ENCODE assay signal across 22 cellular contexts in genomic region chr1:4590766-4591165, GRCh38.
"Had no signal": no experiment of that assay in that cellular context is flagged by ENCODE, and none has a peak within 500 bp of the region (broad histone marks: within the 10 kb centered on the region; RNA-seq: fewer than 3 reads in every experiment).

No MANE protein-coding gene starts in this region.

- H3K4me1 ChIP-seq: esophagus muscularis mucosa, foreskin keratinocyte, gastroesophageal sphincter, parathyroid adenoma, sigmoid colon, stomach, testis, tibial nerve, upper lobe of left lung had no signal

- H3K4me3 ChIP-seq: esophagus muscularis mucosa, gastroesophageal sphincter, heart left ventricle, hepatocyte, lung, mucosa of descending colon, sigmoid colon, stomach, testis, tibial nerve, upper lobe of left lung had no signal

- H3K9me3 ChIP-seq: esophagus muscularis mucosa, gastroesophageal sphincter, heart left ventricle, mucosa of descending colon, neutrophil, sigmoid colon, stomach, testis, tibial nerve, upper lobe of left lung had no signal

- H3K36me3 ChIP-seq: esophagus muscularis mucosa, gastroesophageal sphincter, heart left ventricle, neutrophil, sigmoid colon, stomach, tibial nerve, upper lobe of left lung had no signal

- H3K27me3 ChIP-seq: foreskin keratinocyte, hepatocyte, testis, tibial nerve, upper lobe of left lung had no signal

- H3K4me2 ChIP-seq: hepatocyte had no signal

- H2AFZ ChIP-seq: hepatocyte, parathyroid adenoma had no signal

- DNase-seq: effector memory CD4-positive, alpha-beta T cell; foreskin keratinocyte; heart left ventricle; left colon; mucosa of descending colon; naive B cell; sigmoid colon; stimulated activated CD4-positive, alpha-beta T cell treated with anti-CD3 and anti-CD28 coated beads, Interleukin-2, amount 100 ng/mL, for 24 hours; stimulated activated CD4-positive, alpha-beta T cell treated with anti-CD3 and anti-CD28 coated beads, Interleukin-4, amount 100 ng/mL, for 24 hours; stimulated activated naive CD4-positive, alpha-beta T cell treated with Interleukin-2 at 50 U/mL for 16 hours; stomach; testis; upper lobe of left lung had no signal

- H3K9ac ChIP-seq: parathyroid adenoma had no signal

- H3K27ac ChIP-seq: esophagus muscularis mucosa, foreskin keratinocyte, gastroesophageal sphincter, heart left ventricle, hepatocyte, neutrophil, parathyroid adenoma, sigmoid colon, stomach, testis, tibial nerve, upper lobe of left lung had no signal

- ATAC-seq: foreskin keratinocyte; gastroesophageal sphincter; heart left ventricle; left colon; mucosa of descending colon; natural killer cell treated with Interleukin-12 subunit alpha and Interleukin-12 subunit beta and Interleukin-15 and Interleukin-18, amount 100 ng/mL, for 72 hours; stimulated activated effector memory CD8-positive, alpha-beta T cell treated with anti-CD3 and anti-CD28 coated beads, Interleukin-12 subunit alpha, Interleukin-12 subunit beta, amount 100 ng/mL, for 72 hours had no signal
